In the genomic region with DNA sequence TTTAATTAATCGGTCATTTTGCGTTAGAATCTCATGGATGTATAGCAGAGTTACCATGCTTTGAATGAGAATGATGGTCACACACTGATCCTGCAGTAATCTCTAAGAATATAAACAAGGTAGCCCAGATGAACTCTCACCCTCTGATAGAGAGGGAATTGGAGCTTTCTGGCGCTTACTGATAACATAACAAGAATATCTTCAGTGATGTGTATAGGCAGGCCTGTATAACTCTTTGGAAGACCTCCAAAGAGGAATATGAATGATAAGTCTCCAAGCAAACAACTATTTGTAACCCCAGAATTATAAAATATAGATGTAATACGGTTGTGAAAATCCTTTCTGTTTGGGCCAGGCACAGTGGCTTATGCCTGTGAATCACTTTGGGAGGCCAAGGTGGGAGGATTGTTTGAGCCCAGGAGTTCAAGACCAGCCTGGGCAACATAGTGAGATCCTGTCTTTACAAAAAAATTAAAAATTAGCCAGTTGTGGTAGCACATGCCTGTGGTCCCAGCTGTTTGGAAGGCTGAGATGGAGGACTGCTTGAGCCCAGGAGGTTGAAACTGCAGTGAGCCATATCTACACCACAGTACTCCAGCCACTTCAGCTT, we compare ENCODE assay signal across 1 cellular context.
TF ChIP-seq lines count a peak whose summit lies in the region.

No MANE protein-coding gene starts in this region.

TF ChIP-seq in K562, 482 proteins besides CTCF, POLR2A, EP300 and RAD21 (continued from another document and continues in another):
- TF ChIP-seq UBTF (IDR thresholded peaks at IDR 0.05; ENCODE audit: borderline replicate concordance in 1 of 2, low read depth in 2 of 2, low read length in 2 of 2) (no peak), C11orf30 (IDR thresholded peaks at IDR 0.05; ENCODE audit: low read depth) (no peak), ZNF408 (CRISPR knock-in tag; IDR thresholded peaks at IDR 0.05; ENCODE audit: low read depth) (no peak), CHD4 (IDR thresholded peaks at IDR 0.05; ENCODE audit: insufficient read depth, insufficient replicate concordance, low read depth, low read length, poor library complexity, severe bottlenecking) (no peak), ZNF764 (CRISPR knock-in tag; IDR thresholded peaks at IDR 0.05; ENCODE audit: low read depth) (no peak), ZNF121 (CRISPR knock-in tag; conservative IDR thresholded peaks at IDR 0.05) (peak; percentile 99), ZNF717 (CRISPR knock-in tag; IDR thresholded peaks at IDR 0.05) (no peak), ZNF444 (CRISPR knock-in tag; IDR thresholded peaks at IDR 0.05) (no peak), ZNF41 (CRISPR knock-in tag; conservative IDR thresholded peaks at IDR 0.05) (no peak), ZC3H4 (CRISPR knock-in tag; IDR thresholded peaks at IDR 0.05; ENCODE audit: borderline replicate concordance) (no peak), ZNF79 (CRISPR knock-in tag; IDR thresholded peaks at IDR 0.05; ENCODE audit: low read depth) (no peak), ZNF384 (IDR thresholded peaks at IDR 0.05; ENCODE audit: low read depth, low read length) (no peak), IFI16 (CRISPR knock-in tag; IDR thresholded peaks at IDR 0.05) (no peak), ZNF184 (CRISPR knock-in tag; IDR thresholded peaks at IDR 0.05) (no peak), CAMTA2 (CRISPR knock-in tag; conservative IDR thresholded peaks at IDR 0.05) (no peak), RBM34 (IDR thresholded peaks at IDR 0.05; ENCODE audit: borderline replicate concordance, insufficient read depth, low read length) (no peak), DMBX1 (CRISPR knock-in tag; IDR thresholded peaks at IDR 0.05; ENCODE audit: borderline replicate concordance) (no peak), KLF10 (CRISPR knock-in tag; IDR thresholded peaks at IDR 0.05) (no peak), SIN3B (IDR thresholded peaks at IDR 0.05; ENCODE audit: low read depth) (no peak), TRIM24 (IDR thresholded peaks at IDR 0.05) (peak in 1 of 2 experiments; percentile 71; a peak in 1 of 4 replicates), ZNF76 (CRISPR knock-in tag; IDR thresholded peaks at IDR 0.05; ENCODE audit: borderline replicate concordance) (no peak), ZBTB43 (CRISPR knock-in tag; IDR thresholded peaks at IDR 0.05) (no peak), MITF (IDR thresholded peaks at IDR 0.05) (no peak), MCM3 (IDR thresholded peaks at IDR 0.05) (no peak), SMARCC2 (IDR thresholded peaks at IDR 0.05; ENCODE audit: low read depth) (peak; percentile 56; the same call in 1 of the 2 replicates), LARP7 (IDR thresholded peaks at IDR 0.05) (no peak), DIDO1 (tag; IDR thresholded peaks at IDR 0.05; ENCODE audit: low read depth) (no peak), ZNF445 (CRISPR knock-in tag; IDR thresholded peaks at IDR 0.05; ENCODE audit: low read depth) (no peak), SP2 (IDR thresholded peaks at IDR 0.05; ENCODE audit: extremely low read depth, low read depth, low read length, poor library complexity, severe bottlenecking) (no peak), CEBPB (tag; IDR thresholded peaks at IDR 0.05) (no peak), ARHGAP35 (IDR thresholded peaks at IDR 0.05; ENCODE audit: partially characterized antibody) (no peak), SMAD2 (IDR thresholded peaks at IDR 0.05; ENCODE audit: low read depth, low read length) (no peak), MBD2 (IDR thresholded peaks at IDR 0.05; ENCODE audit: borderline replicate concordance, low read depth) (no peak), ZNF449 (CRISPR knock-in tag; IDR thresholded peaks at IDR 0.05) (no peak), SRSF9 (IDR thresholded peaks at IDR 0.05; ENCODE audit: borderline replicate concordance, low read depth, low read length) (no peak), PTRF (tag; IDR thresholded peaks at IDR 0.05) (no peak), ILF3 (IDR thresholded peaks at IDR 0.05; ENCODE audit: borderline replicate concordance) (no peak), ESRRA (IDR thresholded peaks at IDR 0.05; ENCODE audit: borderline replicate concordance, low read depth) (no peak), HDAC8 (tag; IDR thresholded peaks at IDR 0.05) (no peak), BRD9 (IDR thresholded peaks at IDR 0.05; ENCODE audit: low read depth, partially characterized antibody) (no peak), ZFPM2 (CRISPR knock-in tag; IDR thresholded peaks at IDR 0.05) (no peak), ZNF431 (CRISPR knock-in tag; IDR thresholded peaks at IDR 0.05) (no peak), DLX4 (CRISPR knock-in tag; IDR thresholded peaks at IDR 0.05) (no peak), ZNF586 (CRISPR knock-in tag; conservative IDR thresholded peaks at IDR 0.05) (no peak), HMG20B (CRISPR knock-in tag; IDR thresholded peaks at IDR 0.05) (no peak), ETS2 (tag; IDR thresholded peaks at IDR 0.05; ENCODE audit: borderline replicate concordance, poor library complexity, severe bottlenecking) (no peak), SAFB2 (IDR thresholded peaks at IDR 0.05; ENCODE audit: borderline replicate concordance, low read depth, low read length, severe bottlenecking) (no peak), HDAC1 (IDR thresholded peaks at IDR 0.05) (peak in 1 of 2 experiments; percentile 33; a peak in 1 of 4 replicates), BRF1 (IDR thresholded peaks at IDR 0.05; ENCODE audit: borderline replicate concordance, extremely low read depth, insufficient read length) (no peak), POU5F1 (IDR thresholded peaks at IDR 0.05; ENCODE audit: borderline replicate concordance, low read depth, low read length, partially characterized antibody) (no peak), CHD2 (IDR thresholded peaks at IDR 0.05; ENCODE audit: low read depth, low read length) (no peak), TEAD1 (CRISPR knock-in tag; IDR thresholded peaks at IDR 0.05) (peak; percentile 62 to 76; a peak in 2 of 4 replicates), MNT (conservative IDR thresholded peaks at IDR 0.05) (peak in 1 of 2 experiments; percentile 31; a peak in 1 of 4 replicates), PHF21A (IDR thresholded peaks at IDR 0.05; ENCODE audit: borderline replicate concordance, low read depth) (no peak)
- TF ChIP-seq, protein P1, sequence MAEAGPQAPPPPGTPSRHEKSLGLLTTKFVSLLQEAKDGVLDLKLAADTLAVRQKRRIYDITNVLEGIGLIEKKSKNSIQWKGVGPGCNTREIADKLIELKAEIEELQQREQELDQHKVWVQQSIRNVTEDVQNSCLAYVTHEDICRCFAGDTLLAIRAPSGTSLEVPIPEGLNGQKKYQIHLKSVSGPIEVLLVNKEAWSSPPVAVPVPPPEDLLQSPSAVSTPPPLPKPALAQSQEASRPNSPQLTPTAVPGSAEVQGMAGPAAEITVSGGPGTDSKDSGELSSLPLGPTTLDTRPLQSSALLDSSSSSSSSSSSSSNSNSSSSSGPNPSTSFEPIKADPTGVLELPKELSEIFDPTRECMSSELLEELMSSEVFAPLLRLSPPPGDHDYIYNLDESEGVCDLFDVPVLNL (CRISPR knock-in tag; IDR thresholded peaks at IDR 0.05; ENCODE audit: low read depth) = no peak
- TF ChIP-seq, protein P2, sequence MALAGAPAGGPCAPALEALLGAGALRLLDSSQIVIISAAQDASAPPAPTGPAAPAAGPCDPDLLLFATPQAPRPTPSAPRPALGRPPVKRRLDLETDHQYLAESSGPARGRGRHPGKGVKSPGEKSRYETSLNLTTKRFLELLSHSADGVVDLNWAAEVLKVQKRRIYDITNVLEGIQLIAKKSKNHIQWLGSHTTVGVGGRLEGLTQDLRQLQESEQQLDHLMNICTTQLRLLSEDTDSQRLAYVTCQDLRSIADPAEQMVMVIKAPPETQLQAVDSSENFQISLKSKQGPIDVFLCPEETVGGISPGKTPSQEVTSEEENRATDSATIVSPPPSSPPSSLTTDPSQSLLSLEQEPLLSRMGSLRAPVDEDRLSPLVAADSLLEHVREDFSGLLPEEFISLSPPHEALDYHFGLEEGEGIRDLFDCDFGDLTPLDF (CRISPR knock-in tag; IDR thresholded peaks at IDR 0.05) = no peak
- TF ChIP-seq, protein P3, sequence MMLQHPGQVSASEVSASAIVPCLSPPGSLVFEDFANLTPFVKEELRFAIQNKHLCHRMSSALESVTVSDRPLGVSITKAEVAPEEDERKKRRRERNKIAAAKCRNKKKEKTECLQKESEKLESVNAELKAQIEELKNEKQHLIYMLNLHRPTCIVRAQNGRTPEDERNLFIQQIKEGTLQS (IDR thresholded peaks at IDR 0.05) = no peak
- TF ChIP-seq, protein P3 (CRISPR knock-in tag; conservative IDR thresholded peaks at IDR 0.05) = no peak
- TF ChIP-seq, protein P4, sequence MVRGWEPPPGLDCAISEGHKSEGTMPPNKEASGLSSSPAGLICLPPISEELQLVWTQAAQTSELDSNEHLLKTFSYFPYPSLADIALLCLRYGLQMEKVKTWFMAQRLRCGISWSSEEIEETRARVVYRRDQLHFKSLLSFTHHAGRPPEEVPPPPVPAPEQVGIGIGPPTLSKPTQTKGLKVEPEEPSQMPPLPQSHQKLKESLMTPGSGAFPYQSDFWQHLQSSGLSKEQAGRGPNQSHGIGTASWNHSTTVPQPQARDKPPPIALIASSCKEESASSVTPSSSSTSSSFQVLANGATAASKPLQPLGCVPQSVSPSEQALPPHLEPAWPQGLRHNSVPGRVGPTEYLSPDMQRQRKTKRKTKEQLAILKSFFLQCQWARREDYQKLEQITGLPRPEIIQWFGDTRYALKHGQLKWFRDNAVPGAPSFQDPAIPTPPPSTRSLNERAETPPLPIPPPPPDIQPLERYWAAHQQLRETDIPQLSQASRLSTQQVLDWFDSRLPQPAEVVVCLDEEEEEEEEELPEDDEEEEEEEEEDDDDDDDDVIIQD (CRISPR knock-in tag; IDR thresholded peaks at IDR 0.05) = no peak
